Comparison of ENCODE assay signal across 14 cellular contexts in genomic region chr9:16221350-16221749, GRCh38.
DNase-seq lines count a peak whose midpoint lies in the region; ATAC-seq, FAIRE-seq and TF ChIP-seq lines count a peak whose summit lies in the region.
"Had no signal": no experiment of that assay in that cellular context is flagged by ENCODE, and none has a peak within 500 bp of the region (broad histone marks: within the 10 kb centered on the region; RNA-seq: fewer than 3 reads in every experiment).

No MANE protein-coding gene starts in this region.

- FAIRE-seq in kidney (lab: Jason Lieb, UNC) (no peak), GM19239 (lab: Jason Lieb, UNC) (no peak)

- H3K9me3 ChIP-seq in BLaER1 (0 out of 2 replicates have a peak, but pooled peaks cover 4% of the 10 kb centered on the region), kidney (ENCODE audit: control insufficient read depth in 1 of 2, low read length in 2 of 2) (no peaks in the 10 kb centered on the region), gastroesophageal sphincter (no peaks in the 10 kb centered on the region)

- intact Hi-C loops in kidney (cut with DNase I), result no loop called here

- H3K4me3 ChIP-seq in BLaER1 (no peak overlapping the region), kidney (ENCODE audit: low read length in 2 of 2) (no peak overlapping the region), gastroesophageal sphincter (no peak overlapping the region)
- H3K4me3 ChIP-seq: SK-N-MC had no signal

- H3K4me1 ChIP-seq in BLaER1 (peaks cover 11% of the 10 kb centered on the region), kidney (ENCODE audit: control insufficient read depth in 1 of 2, insufficient read depth in 1 of 2, low read depth in 1 of 2, low read length in 2 of 2) (no peaks in the 10 kb centered on the region), gastroesophageal sphincter (peaks cover 0 to 8% (median 0%) of the 10 kb centered on the region in 3 donors)

- ATAC-seq in GM19023 (IDR thresholded peaks at IDR 0.05; ENCODE audit: unreplicated experiment) (peak; percentile 44), gastroesophageal sphincter (no peak), HG02623 (IDR thresholded peaks at IDR 0.05; ENCODE audit: unreplicated experiment) (no peak), HG02973 (IDR thresholded peaks at IDR 0.05; ENCODE audit: unreplicated experiment) (no peak)
- ATAC-seq: activated CD8-positive, alpha-beta T cell treated with anti-CD3 and anti-CD28 coated beads for 36 hours; stimulated activated memory B cell treated with anti-CD40 and anti-IgM and Interleukin-4, amounts not matched to agents 10 μg/mL and 1 μg/mL and 100 μg/mL, for 72 hours had no signal

- no peak for TF ChIP-seq POLR2A in gastroesophageal sphincter (IDR thresholded peaks at IDR 0.05)

- TF ChIP-seq CTCF in kidney (IDR thresholded peaks at IDR 0.05; ENCODE audit: borderline replicate concordance, extremely low read depth, insufficient read depth) (no peak), gastroesophageal sphincter (IDR thresholded peaks at IDR 0.05) (no peak)

- peak; percentile 41 for DNase-seq in NCI-H1105 (lab: John Stamatoyannopoulos, UW)
- peak; percentile 51 for DNase-seq in kidney
- DNase-seq in GM19239 (ENCODE audit: insufficient read length, low spot score), result no peak
- DNase-seq: activated CD8-positive, alpha-beta T cell treated with anti-CD3 and anti-CD28 coated beads for 36 hours; DMS53; MV-4-11; OCI-M1 had no signal

- H3K27ac ChIP-seq in BLaER1 (no peak overlapping the region), kidney (ENCODE audit: low read depth in 2 of 2, low read length in 2 of 2) (no peak overlapping the region), gastroesophageal sphincter (peak overlapping the region in 1 of 4 donors; percentile 5)
- H3K27ac ChIP-seq: SK-N-MC had no signal

- H3K36me3 ChIP-seq in BLaER1 (no peaks in the 10 kb centered on the region), kidney (ENCODE audit: control insufficient read depth in 1 of 2, insufficient read depth in 2 of 2, low read length in 2 of 2) (no peaks in the 10 kb centered on the region), gastroesophageal sphincter (no peaks in the 10 kb centered on the region)

- H3K4me2 ChIP-seq in BLaER1, result peak overlapping the region; percentile 26

- no peak for TF ChIP-seq EP300 in gastroesophageal sphincter (IDR thresholded peaks at IDR 0.05)

- H4K20me1 ChIP-seq in BLaER1, result no peaks in the 10 kb centered on the region

- WGBS in gastroesophageal sphincter (ENCODE audit: low coverage in 1 of 2), 2 donors, result 49 to 62% methylated on average over 2 to 4 of the region's 5 CpGs

- H3K27me3 ChIP-seq in BLaER1 (no peaks in the 10 kb centered on the region), gastroesophageal sphincter (no peaks in the 10 kb centered on the region)

- H3K9ac ChIP-seq in BLaER1 (no peak overlapping the region; the same call in 1 of the 2 replicates), kidney (ENCODE audit: low read length in 2 of 2) (no peak overlapping the region)
